In genomic region chr16:15954814-15955151, GRCh38 we compare ENCODE assay signal across 16 cellular contexts. TPM values are rescaled to one million over a fixed set of nuclear protein-coding genes. Genes with fewer than 3 reads are reported as not detected.
DNase-seq lines count a peak whose midpoint lies in the region; ATAC-seq, FAIRE-seq and TF ChIP-seq lines count a peak whose summit lies in the region.
"Had no signal": no experiment of that assay in that cellular context is flagged by ENCODE, and none has a peak within 500 bp of the region (broad histone marks: within the 10 kb centered on the region; RNA-seq: fewer than 3 reads in every experiment).

No MANE protein-coding gene starts in this region.

- H3K9me3 ChIP-seq in lung (ENCODE audit: control insufficient read depth in 2 of 2, insufficient read depth in 1 of 2, low read length in 1 of 2) = no peaks in the 10 kb centered on the region

- FAIRE-seq in H54 (lab: Jason Lieb, UNC) = no peak

- H3K36me3 Mint-ChIP-seq in IgD-negative memory B cell = peaks cover 2% of the 10 kb centered on the region
- peaks cover 9% of the 10 kb centered on the region for H3K36me3 Mint-ChIP-seq in activated naive CD8-positive, alpha-beta T cell

- 46 to 60% methylated on average over 11 of the region's 11 CpGs for WGBS in lung, 2 donors

- H3K27me3 ChIP-seq in lung (ENCODE audit: control insufficient read depth, insufficient read depth) = no peaks in the 10 kb centered on the region

- DNase-seq in Ammon's horn (ENCODE audit: low spot score) (peak; percentile 28), lung (ENCODE audit: low spot score) (no peak), HPDE6-E6E7 (ENCODE audit: extremely low spot score) (no peak), H54 (ENCODE audit: insufficient read length, low spot score) (no peak)
- no peak for DNase-seq in activated CD8-positive, alpha-beta memory T cell treated with anti-CD3 and anti-CD28 coated beads, Interleukin-2, amount 50 U/mL, for 4 hours
- DNase-seq: activated T-cell treated with anti-CD3 and anti-CD28 coated beads, Interleukin-2, amount 50 U/mL, for 48 hours; dermis blood vessel endothelial cell; DMS 273 treated with DMSO at 0.1 percent for 48 hours; naive B cell; NCI-H226; stimulated activated CD4-positive, alpha-beta T cell treated with anti-CD3 and anti-CD28 coated beads, Interleukin-2, amount 100 ng/mL, for 24 hours; substantia nigra had no signal

- H3K27me3 Mint-ChIP-seq in IgD-negative memory B cell = no peaks in the 10 kb centered on the region
- H3K27me3 Mint-ChIP-seq in activated naive CD8-positive, alpha-beta T cell = no peaks in the 10 kb centered on the region
- H3K27me3 Mint-ChIP-seq: naive B cell had no signal

- no peak for TF ChIP-seq POLR2A in H54 (IDR thresholded peaks at IDR 0.05; ENCODE audit: low read depth, low read length)

- H3K4me1 Mint-ChIP-seq in IgD-negative memory B cell = peaks cover 34 to 48% (median 38%) of the 10 kb centered on the region in 3 donors
- H3K4me1 Mint-ChIP-seq in activated naive CD8-positive, alpha-beta T cell (ENCODE audit: low read depth) = peaks cover 71% of the 10 kb centered on the region

- H3K4me1 ChIP-seq in lung (ENCODE audit: control insufficient read depth in 2 of 2, insufficient read depth in 2 of 2, low read length in 2 of 2) = peaks cover 9 to 18% of the 10 kb centered on the region in 2 donors

- no peak overlapping the region for H3K27ac ChIP-seq in lung (ENCODE audit: low read depth in 1 of 2, low read length in 1 of 2)
- H3K27ac ChIP-seq: SK-N-MC had no signal

- H3K4me3 Mint-ChIP-seq in IgD-negative memory B cell = no peak overlapping the region
- peak overlapping the region; percentile 27 for H3K4me3 Mint-ChIP-seq in activated naive CD8-positive, alpha-beta T cell

- peak overlapping the region; percentile 72 to 85 (median 76) for H3K27ac Mint-ChIP-seq in IgD-negative memory B cell
- H3K27ac Mint-ChIP-seq in activated naive CD8-positive, alpha-beta T cell = peak overlapping the region; percentile 84

- no peak for TF ChIP-seq CTCF in lung (IDR thresholded peaks at IDR 0.05; ENCODE audit: control extremely low read depth, extremely low read depth)

- H3K4me3 ChIP-seq in lung = no peak overlapping the region
- H3K4me3 ChIP-seq: SK-N-MC had no signal

- no peaks in the 10 kb centered on the region for H3K36me3 ChIP-seq in lung (ENCODE audit: control insufficient read depth in 2 of 2, insufficient read depth in 2 of 2, low read length in 2 of 2)

- peak; percentile 6 for ATAC-seq in lung (ENCODE audit: insufficient read depth, low FRiP score)
- ATAC-seq in GM18868 (IDR thresholded peaks at IDR 0.05; ENCODE audit: unreplicated experiment) = no peak

- no peaks in the 10 kb centered on the region for H3K9me3 Mint-ChIP-seq in IgD-negative memory B cell
- H3K9me3 Mint-ChIP-seq in activated naive CD8-positive, alpha-beta T cell (ENCODE audit: low read depth) = no peaks in the 10 kb centered on the region

RNA-seq across cellular contexts. Expression of gene ABCC1, which starts 5.4 kb away (rescaled TPM):
- polyA plus RNA-seq in IgD-negative memory B cell (5.8 TPM), lung (10 to 100 TPM; 12.4 to 22.0 TPM)
- total RNA-seq in lung = 10 to 100 TPM; 40.7 to 41.5 TPM
